In the genomic region with DNA sequence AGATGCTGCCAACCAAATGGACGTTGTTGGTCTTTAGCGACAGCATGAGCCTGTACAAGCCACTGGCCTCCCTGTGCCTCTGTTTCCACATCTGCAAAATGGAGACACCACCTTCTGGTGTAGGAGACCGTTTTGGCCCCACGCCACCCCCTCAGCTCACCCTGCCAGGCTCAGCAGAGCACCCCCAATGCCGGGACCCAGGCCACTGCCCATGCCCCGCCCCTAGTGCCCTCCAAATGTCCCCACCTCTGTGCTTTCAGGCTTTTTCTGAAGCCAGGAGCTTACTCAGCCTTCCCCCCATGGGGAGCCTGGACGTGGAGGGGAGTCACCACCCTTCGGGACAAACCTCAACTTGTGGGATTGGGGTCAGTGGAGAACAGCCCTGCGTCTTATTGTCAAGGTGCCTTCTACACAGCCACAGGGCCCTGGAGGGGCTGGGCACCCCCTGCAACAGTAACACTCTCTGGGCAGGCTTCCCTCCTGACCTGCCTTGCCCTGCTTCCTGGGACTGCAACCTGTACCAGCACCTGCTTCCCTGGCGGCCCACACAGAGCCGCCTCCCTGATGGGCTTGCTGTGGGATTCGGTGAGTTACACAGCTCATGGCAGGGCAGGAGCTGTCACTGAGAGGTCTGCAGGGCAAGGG, we compare ENCODE assay signal across 19 cellular contexts. TPM values are rescaled to one million over a fixed set of nuclear protein-coding genes. Genes with fewer than 3 reads are reported as not detected.
A peak's percentile ranks its signal among the peaks of the same experiment; 100 is the strongest.
DNase-seq lines count a peak whose midpoint lies in the region; ATAC-seq and TF ChIP-seq lines count a peak whose summit lies in the region.
"Had no signal": no experiment of that assay in that cellular context is flagged by ENCODE, and none has a peak within 500 bp of the region (broad histone marks: within the 10 kb centered on the region; RNA-seq: fewer than 3 reads in every experiment).

No MANE protein-coding gene starts in this region.

- H3K9ac ChIP-seq in neuronal stem cell (ENCODE audit: low read depth, low read length, poor library complexity): no peak overlapping the region

- no peak overlapping the region for H3K4ac ChIP-seq in neuronal stem cell (ENCODE audit: low read length)

- no peaks in the 10 kb centered on the region for H3K79me1 ChIP-seq in neuronal stem cell (ENCODE audit: low read depth, low read length)

- H2BK120ac ChIP-seq in neuronal stem cell (ENCODE audit: low read depth, low read length): no peak overlapping the region

- H3K27ac Mint-ChIP-seq in natural killer cell: no peak overlapping the region
- H3K27ac Mint-ChIP-seq: B cell, CD14-positive monocyte had no signal

- H3K36me3 ChIP-seq in neuronal stem cell (replicated peaks in 1 of 2; ENCODE audit: control insufficient read depth in 2 of 2, insufficient read depth in 2 of 2, low read length in 2 of 2) (no peaks in the 10 kb centered on the region), Peyer's patch (no peaks in the 10 kb centered on the region)

- no peak for TF ChIP-seq POLR2A in Peyer's patch (IDR thresholded peaks at IDR 0.05)

- no peak overlapping the region for H2BK15ac ChIP-seq in neuronal stem cell (ENCODE audit: low read length)

- no peak overlapping the region for H3K4me3 Mint-ChIP-seq in natural killer cell
- H3K4me3 Mint-ChIP-seq: B cell, CD14-positive monocyte had no signal

- WGBS in right cardiac atrium: 91% methylated on average over 12 of the region's 12 CpGs
- no CpG with 5 or more reads among the region's 12 CpGs for WGBS in neuronal stem cell (ENCODE audit: extremely low coverage in 2 of 2, insufficient read length in 2 of 2, insufficient replicate concordance in 1 of 2), 2 donors

- no peak overlapping the region for H3K27ac ChIP-seq in right cardiac atrium (ENCODE audit: low read length)
- H3K27ac ChIP-seq in neuronal stem cell (replicated peaks; ENCODE audit: low read length): no peak overlapping the region
- no peak overlapping the region for H3K27ac ChIP-seq in Peyer's patch
- H3K27ac ChIP-seq: A549 had no signal

- H3K4me3 ChIP-seq in right cardiac atrium (ENCODE audit: low read length): no peak overlapping the region
- H3K4me3 ChIP-seq in neuronal stem cell (ENCODE audit: low read length in 2 of 2): no peak overlapping the region
- no peak overlapping the region for H3K4me3 ChIP-seq in Peyer's patch
- H3K4me3 ChIP-seq: A549 had no signal

- no peaks in the 10 kb centered on the region for H3K27me3 ChIP-seq in right cardiac atrium (ENCODE audit: control insufficient read depth, insufficient read depth)
- peaks cover 0 to 12% (median 0%) of the 10 kb centered on the region in 3 experiments for H3K27me3 ChIP-seq in neuronal stem cell (ENCODE audit: control insufficient read depth in 3 of 3, insufficient read depth in 3 of 3, low read depth in 1 of 3, low read length in 3 of 3)
- no peaks in the 10 kb centered on the region for H3K27me3 ChIP-seq in Peyer's patch

- H4K8ac ChIP-seq in neuronal stem cell (ENCODE audit: low read depth, low read length): no peak overlapping the region

- H3K9me3 ChIP-seq in right cardiac atrium (ENCODE audit: control insufficient read depth, low read length): no peaks in the 10 kb centered on the region
- H3K9me3 ChIP-seq in neuronal stem cell (replicated peaks in 1 of 2; ENCODE audit: control insufficient read depth in 2 of 2, insufficient read depth in 1 of 2, low read depth in 1 of 2, low read length in 2 of 2): peaks cover 0 to 9% of the 10 kb centered on the region in 2 donors
- no peaks in the 10 kb centered on the region for H3K9me3 ChIP-seq in Peyer's patch
- H3K9me3 ChIP-seq: A549 had no signal

- no peaks in the 10 kb centered on the region for H3K36me3 Mint-ChIP-seq in natural killer cell
- H3K36me3 Mint-ChIP-seq: CD14-positive monocyte had no signal

- intact Hi-C loops in cardiac septum (cut with DNase I): no loop called here
- intact Hi-C loops in right cardiac atrium (cut with DNase I): no loop called here
- intact Hi-C loops in natural killer cell (cut with micrococcal nuclease): no loop called here

- peaks cover 21 to 24% of the 10 kb centered on the region in 2 donors for H3K27me3 Mint-ChIP-seq in natural killer cell (ENCODE audit: low read depth in 2 of 2)

- no peak overlapping the region for H2BK5ac ChIP-seq in neuronal stem cell (ENCODE audit: low read length)

- no peak overlapping the region for H3K14ac ChIP-seq in neuronal stem cell (ENCODE audit: low read length)

- no peak overlapping the region for H4K91ac ChIP-seq in neuronal stem cell (ENCODE audit: low read depth, low read length, poor library complexity)

- peak; percentile 53 for DNase-seq in cardiac septum (ENCODE audit: low spot score)
- no peak for DNase-seq in right cardiac atrium
- peak; percentile 42 for DNase-seq in ecto neural progenitor cell (ENCODE audit: low spot score)
- DNase-seq in neuronal stem cell (ENCODE audit: low spot score): no peak
- no peak for DNase-seq in Peyer's patch
- no peak for DNase-seq in natural killer cell
- no peak for DNase-seq in amniotic stem cell (lab: John Stamatoyannopoulos, UW)
- DNase-seq: Karpas-422, NCI-H1417, NCI-H1694 treated with DMSO at 0.1 percent for 48 hours, NCI-H2081 treated with DMSO at 0.1 percent for 48 hours, NCI-H2171 treated with DMSO at 0.1 percent for 48 hours, NCI-H446, NCI-H526, OCI-M1 had no signal

- no peaks in the 10 kb centered on the region for H3K4me1 Mint-ChIP-seq in natural killer cell
- H3K4me1 Mint-ChIP-seq: B cell, CD14-positive monocyte had no signal

- H3K18ac ChIP-seq in neuronal stem cell (ENCODE audit: low read length): peak overlapping the region; percentile 58

- H3K9me3 Mint-ChIP-seq in natural killer cell: no peaks in the 10 kb centered on the region

- TF ChIP-seq CTCF in Peyer's patch (IDR thresholded peaks at IDR 0.05) (no peak), natural killer cell (IDR thresholded peaks at IDR 0.05) (no peak)

- no peak overlapping the region for H3K4me2 ChIP-seq in neuronal stem cell (ENCODE audit: insufficient read depth, low read length, poor library complexity, severe bottlenecking)
- H3K4me2 ChIP-seq: A549 had no signal

- H3K23ac ChIP-seq in neuronal stem cell (ENCODE audit: low read depth, low read length, poor library complexity): peak overlapping the region; percentile 77

- ATAC-seq in right cardiac atrium (no peak), natural killer cell (no peak)
- ATAC-seq: A549, Right ventricle myocardium inferior had no signal

- peak overlapping the region; percentile 7 for H2BK12ac ChIP-seq in neuronal stem cell (ENCODE audit: low read length)

- no peaks in the 10 kb centered on the region for H3K4me1 ChIP-seq in right cardiac atrium (ENCODE audit: control insufficient read depth, insufficient read depth, low read length)
- peaks cover 2 to 6% of the 10 kb centered on the region in 2 donors for H3K4me1 ChIP-seq in neuronal stem cell (ENCODE audit: control insufficient read depth in 2 of 2, insufficient read depth in 1 of 2, low read depth in 1 of 2, low read length in 2 of 2)
- H3K4me1 ChIP-seq in Peyer's patch: no peaks in the 10 kb centered on the region
- H3K4me1 ChIP-seq: A549 had no signal

- peak overlapping the region; percentile 10 for H2AK5ac ChIP-seq in neuronal stem cell (ENCODE audit: low read depth, low read length)

- H2AFZ ChIP-seq in neuronal stem cell (ENCODE audit: low read length): no peak overlapping the region

RNA-seq across cellular contexts. Expression of a gene that starts 24.6 kb away (rescaled TPM):
- total RNA-seq in cardiac septum (25.6 TPM), right cardiac atrium (10 to 100 TPM; 27.3 to 35.4 (median 31.1) TPM), Peyer's patch (10 to 100 TPM; 10.7 to 18.6 (median 16.4) TPM), natural killer cell (10 to 100 TPM; 18.7 to 28.0 (median 18.7) TPM)
- 10.0 TPM for polyA plus RNA-seq in right cardiac atrium
- 19.8 TPM for polyA plus RNA-seq in neuronal stem cell (2013, experiment 1 of 2)
- polyA plus RNA-seq in neuronal stem cell (2013, experiment 2 of 2): 20.4 TPM

Comparison
In these comparisons a context has a peak if more than half of its experiments do, and no peak if none do; other contexts are left out.
1. DNase-seq: peak in cardiac septum (single experiment) and ecto neural progenitor cell (single experiment); none in right cardiac atrium (0 of 3), neuronal stem cell (single experiment), Peyer's patch (0 of 3), natural killer cell (single experiment) and amniotic stem cell (single experiment).